ENCODE assay signal across 20 cellular contexts in the genomic region with DNA sequence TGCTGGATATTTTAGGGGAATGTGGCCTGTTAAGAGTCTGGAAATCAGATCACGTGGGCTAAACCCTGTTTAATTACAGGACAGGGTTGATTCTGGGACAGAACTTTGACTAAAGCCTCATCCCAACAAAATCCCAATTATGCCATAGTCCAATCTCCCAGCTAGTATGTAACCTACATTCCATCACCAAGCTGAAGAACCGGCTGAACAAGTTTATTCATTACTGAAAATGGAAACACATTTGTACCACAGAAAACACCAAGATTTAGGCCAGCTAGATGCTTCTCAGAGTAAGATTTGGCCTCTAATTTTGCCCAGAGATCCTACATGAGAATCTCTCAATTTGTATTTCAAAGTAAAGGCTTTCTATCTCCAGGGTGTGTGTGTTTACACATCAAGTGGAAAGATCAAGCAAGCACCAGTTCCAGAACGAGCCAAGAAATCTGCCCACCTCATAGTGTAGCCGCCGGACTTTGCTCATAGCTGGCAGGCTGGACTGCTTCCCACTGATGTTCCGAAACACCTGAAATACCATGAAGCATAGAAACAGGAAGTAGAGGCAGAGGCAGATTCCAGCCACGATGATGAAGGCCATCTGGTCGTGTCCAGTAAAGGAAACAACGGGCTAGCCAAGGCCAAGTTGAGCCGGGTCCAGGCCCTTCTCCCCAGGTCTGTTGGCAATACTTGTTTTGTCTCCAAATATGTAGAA.
DNase-seq lines count a peak whose midpoint lies in the region; ATAC-seq and TF ChIP-seq lines count a peak whose summit lies in the region.
"Had no signal": no experiment of that assay in that cellular context is flagged by ENCODE, and none has a peak within 500 bp of the region (broad histone marks: within the 10 kb centered on the region; RNA-seq: fewer than 3 reads in every experiment).

No MANE protein-coding gene starts in this region.

- no peaks in the 10 kb centered on the region for H3K27me3 ChIP-seq in esophagus muscularis mucosa
- H3K27me3 ChIP-seq in muscle layer of colon (ENCODE audit: control insufficient read depth in 1 of 2, insufficient read depth in 2 of 2, low read length in 2 of 2): no peaks in the 10 kb centered on the region
- H3K27me3 ChIP-seq in thyroid gland: no peaks in the 10 kb centered on the region
- H3K27me3 ChIP-seq: spleen had no signal

- no peaks in the 10 kb centered on the region for H3K36me3 Mint-ChIP-seq in activated T-helper 17 cell treated with anti-CD3 and anti-CD28 coated beads, Interleukin-2, amount 50 U/mL, for 72 hours (ENCODE audit: low read depth)
- H3K36me3 Mint-ChIP-seq: CD4-positive, CD25-positive, alpha-beta regulatory T cell had no signal

- no peak for TF ChIP-seq CTCF in esophagus muscularis mucosa (IDR thresholded peaks at IDR 0.05)
- TF ChIP-seq CTCF in thyroid gland (IDR thresholded peaks at IDR 0.05): no peak

- TF ChIP-seq POLR2A in esophagus muscularis mucosa (IDR thresholded peaks at IDR 0.05; ENCODE audit: low read depth): no peak
- TF ChIP-seq POLR2A in thyroid gland (IDR thresholded peaks at IDR 0.05): no peak

- H3K9me3 Mint-ChIP-seq in activated T-helper 17 cell treated with anti-CD3 and anti-CD28 coated beads, Interleukin-2, amount 50 U/mL, for 72 hours: no peaks in the 10 kb centered on the region
- H3K9me3 Mint-ChIP-seq: activated CD4-positive, alpha-beta memory T cell treated with anti-CD3 and anti-CD28 coated beads, Interleukin-2, amount 10 ng/mL, durations not matched to agents 7 days and 5 days; CD4-positive, CD25-positive, alpha-beta regulatory T cell; HFFc6; stimulated activated naive CD8-positive, alpha-beta T cell treated with anti-CD3 and anti-CD28 coated beads, Interleukin-15, Interleukin-2, amounts not matched to agents 100 ng/mL and 50 ng/mL, for 24 hours had no signal

- H3K4me1 ChIP-seq in esophagus muscularis mucosa (peaks cover 33 to 76% (median 68%) of the 10 kb centered on the region in 4 donors), muscle layer of colon (ENCODE audit: insufficient read depth, low read length) (peaks cover 26% of the 10 kb centered on the region), thyroid gland (peaks cover 14 to 21% of the 10 kb centered on the region in 2 donors)

- ATAC-seq in activated T-helper 17 cell treated with anti-CD3 and anti-CD28 coated beads, Interleukin-2, amount 50 U/mL, for 72 hours (replicated peaks): no peak
- ATAC-seq: GM12878 had no signal

- no peaks in the 10 kb centered on the region for H3K4me1 Mint-ChIP-seq in activated T-helper 17 cell treated with anti-CD3 and anti-CD28 coated beads, Interleukin-2, amount 50 U/mL, for 72 hours
- H3K4me1 Mint-ChIP-seq: activated CD4-positive, alpha-beta memory T cell treated with anti-CD3 and anti-CD28 coated beads, Interleukin-2, amount 10 ng/mL, durations not matched to agents 7 days and 5 days; CD4-positive, CD25-positive, alpha-beta regulatory T cell had no signal

- peak; percentile 5 for DNase-seq in NCI-H510A (lab: John Stamatoyannopoulos, UW)
- DNase-seq in NCI-H510A treated with DMSO at 0.1 percent for 48 hours (lab: John Stamatoyannopoulos, UW): no peak
- no peak for DNase-seq in esophagus muscularis mucosa (ENCODE audit: extremely low spot score)
- peak; percentile 72 to 74 for DNase-seq in thyroid gland
- no peak for DNase-seq in HuH-7.5 (ENCODE audit: low spot score)
- DNase-seq in stimulated activated naive CD4-positive, alpha-beta T cell (lab: John Stamatoyannopoulos, UW): no peak
- DNase-seq: 8988T; activated CD4-positive, alpha-beta memory T cell treated with anti-CD3 and anti-CD28 coated beads, Interleukin-2, amount 10 ng/mL, durations not matched to agents 7 days and 5 days; amniotic stem cell; CD4-positive, CD25-positive, alpha-beta regulatory T cell; cortex of kidney; HFFc6; hypothalamus; NCI-H446; OCI-M1; spleen had no signal

- H3K27me3 Mint-ChIP-seq in activated T-helper 17 cell treated with anti-CD3 and anti-CD28 coated beads, Interleukin-2, amount 50 U/mL, for 72 hours: peaks cover 12% of the 10 kb centered on the region
- H3K27me3 Mint-ChIP-seq: CD4-positive, CD25-positive, alpha-beta regulatory T cell; stimulated activated naive CD8-positive, alpha-beta T cell treated with anti-CD3 and anti-CD28 coated beads, Interleukin-15, Interleukin-2, amounts not matched to agents 100 ng/mL and 50 ng/mL, for 24 hours had no signal

- 39% methylated on average over 10 of the region's 10 CpGs for WGBS in esophagus muscularis mucosa
- WGBS in thyroid gland, 2 donors: 43 to 49% methylated on average over 10 of the region's 10 CpGs

- no peaks in the 10 kb centered on the region for H3K9me3 ChIP-seq in esophagus muscularis mucosa
- no peaks in the 10 kb centered on the region for H3K9me3 ChIP-seq in muscle layer of colon (ENCODE audit: low read length)
- H3K9me3 ChIP-seq in thyroid gland: no peaks in the 10 kb centered on the region
- H3K9me3 ChIP-seq: spleen had no signal

- H3K27ac ChIP-seq in esophagus muscularis mucosa (replicated peaks in 1 of 4) (peak overlapping the region; percentile 69 to 83 (median 76)), muscle layer of colon (ENCODE audit: low read depth, low read length) (peak overlapping the region; percentile 48), thyroid gland (peak overlapping the region; percentile 45 to 77 (median 74))

- peaks cover 11 to 69% (median 41%) of the 10 kb centered on the region in 4 donors for H3K36me3 ChIP-seq in esophagus muscularis mucosa
- peaks cover 56% of the 10 kb centered on the region for H3K36me3 ChIP-seq in muscle layer of colon (ENCODE audit: insufficient read depth, low read length)
- peaks cover 3 to 13% of the 10 kb centered on the region in 2 donors for H3K36me3 ChIP-seq in thyroid gland

- no peak overlapping the region for H3K4me3 Mint-ChIP-seq in activated T-helper 17 cell treated with anti-CD3 and anti-CD28 coated beads, Interleukin-2, amount 50 U/mL, for 72 hours
- H3K4me3 Mint-ChIP-seq: activated CD4-positive, alpha-beta memory T cell treated with anti-CD3 and anti-CD28 coated beads, Interleukin-2, amount 10 ng/mL, durations not matched to agents 7 days and 5 days; CD4-positive, CD25-positive, alpha-beta regulatory T cell; HFFc6; stimulated activated naive CD8-positive, alpha-beta T cell treated with anti-CD3 and anti-CD28 coated beads, Interleukin-15, Interleukin-2, amounts not matched to agents 100 ng/mL and 50 ng/mL, for 24 hours had no signal

- no peak overlapping the region for H3K27ac Mint-ChIP-seq in activated T-helper 17 cell treated with anti-CD3 and anti-CD28 coated beads, Interleukin-2, amount 50 U/mL, for 72 hours
- H3K27ac Mint-ChIP-seq: activated CD4-positive, alpha-beta memory T cell treated with anti-CD3 and anti-CD28 coated beads, Interleukin-2, amount 10 ng/mL, durations not matched to agents 7 days and 5 days; CD4-positive, CD25-positive, alpha-beta regulatory T cell; HFFc6; stimulated activated naive CD8-positive, alpha-beta T cell treated with anti-CD3 and anti-CD28 coated beads, Interleukin-15, Interleukin-2, amounts not matched to agents 100 ng/mL and 50 ng/mL, for 24 hours had no signal

- intact Hi-C loops in esophagus muscularis mucosa (cut with DNase I): no loop called here
- intact Hi-C loops in thyroid gland (cut with DNase I): no loop called here

- no peak for TF ChIP-seq EP300 in esophagus muscularis mucosa (IDR thresholded peaks at IDR 0.05)

- no peak overlapping the region for H3K4me3 ChIP-seq in esophagus muscularis mucosa
- H3K4me3 ChIP-seq in muscle layer of colon (ENCODE audit: low read depth in 1 of 2, low read length in 2 of 2): no peak overlapping the region
- H3K4me3 ChIP-seq in thyroid gland (replicated peaks in 1 of 3): no peak overlapping the region
- H3K4me3 ChIP-seq: GM12878, spleen had no signal

- H3K9ac ChIP-seq in muscle layer of colon (ENCODE audit: low read length): no peak overlapping the region

Comparison
In these comparisons a context has a peak if more than half of its experiments do, and no peak if none do; other contexts are left out.
1. DNase-seq: peak in NCI-H510A (single experiment) and thyroid gland (2 of 2); none in NCI-H510A treated with DMSO at 0.1 percent for 48 hours (single experiment), esophagus muscularis mucosa (single experiment), HuH-7.5 (single experiment) and stimulated activated naive CD4-positive, alpha-beta T cell (0 of 6).
2. Peak in every context shown above with its lines, with median percentiles within 50 percentile points of each other: H3K27ac ChIP-seq.